ENCODE assay signal across 9 cellular contexts in the genomic region with DNA sequence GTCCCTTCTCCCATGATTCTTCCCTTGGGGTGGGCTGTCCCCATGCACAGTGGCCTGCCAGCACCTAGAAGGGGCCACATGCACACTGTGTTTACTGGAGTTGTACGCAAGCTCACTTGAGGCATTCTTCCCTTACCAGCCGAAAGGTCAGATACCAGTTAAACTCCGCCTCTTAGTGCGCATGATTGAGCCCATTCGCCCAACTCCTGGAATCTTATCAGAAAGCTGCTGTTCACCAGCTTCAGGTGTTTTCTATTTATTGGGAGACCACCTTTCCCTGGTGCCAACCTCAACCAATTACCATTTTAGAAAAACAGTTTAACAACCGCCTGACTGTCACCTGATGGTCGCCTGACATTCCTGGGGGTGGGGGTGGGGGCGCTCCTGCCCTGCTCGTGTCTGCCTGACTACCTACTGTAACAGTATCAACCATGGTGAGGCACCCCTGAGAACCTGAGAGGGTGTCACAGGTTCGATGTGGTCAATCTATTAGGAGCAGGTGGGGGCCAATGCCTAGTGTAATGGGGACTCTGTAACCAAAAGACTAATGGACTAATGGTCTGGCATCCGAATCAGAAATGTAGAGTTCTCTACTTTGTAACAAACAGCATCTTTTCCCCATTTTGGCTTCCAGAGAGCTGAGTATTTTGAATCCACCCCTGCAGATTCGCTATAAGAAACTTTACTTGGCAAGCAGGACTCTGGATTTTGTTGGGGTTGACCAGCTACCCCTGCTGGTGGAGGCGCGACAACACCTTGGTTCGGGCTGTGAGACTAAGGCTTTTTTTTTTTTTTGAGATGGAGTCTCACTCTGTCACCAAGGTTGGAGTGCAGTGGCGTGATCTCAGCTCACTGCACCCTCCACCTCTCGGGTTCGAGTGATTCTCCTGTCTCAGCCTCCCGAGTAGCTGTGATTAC. TPM values are rescaled to one million over a fixed set of nuclear protein-coding genes. Genes with fewer than 3 reads are reported as not detected.
DNase-seq lines count a peak whose midpoint lies in the region; ATAC-seq, FAIRE-seq and TF ChIP-seq lines count a peak whose summit lies in the region.
"Had no signal": no experiment of that assay in that cellular context is flagged by ENCODE, and none has a peak within 500 bp of the region (broad histone marks: within the 10 kb centered on the region; RNA-seq: fewer than 3 reads in every experiment).

No MANE protein-coding gene starts in this region.

- H3K9ac ChIP-seq in keratinocyte (ENCODE audit: control insufficient read depth, extremely low read depth, insufficient read depth, low read length): no peak overlapping the region

- H3K4me3 Mint-ChIP-seq in CD8-positive, alpha-beta T cell: no peak overlapping the region
- H3K4me3 Mint-ChIP-seq: IgD-negative memory B cell had no signal

- H4K20me1 ChIP-seq in keratinocyte (ENCODE audit: control insufficient read depth, extremely low read depth, insufficient read depth, low read length): no peaks in the 10 kb centered on the region

- no peaks in the 10 kb centered on the region for H3K9me1 ChIP-seq in keratinocyte (ENCODE audit: control insufficient read depth, extremely low read depth, insufficient read depth, low read length)

- intact Hi-C loops in CD8-positive, alpha-beta T cell (cut with DNase I, micrococcal nuclease): loop anchor here (1.0 to 2.0 kb wide), 2 partner anchors 119 kb away; a partner anchor contains a TSS

- H3K4me3 ChIP-seq in CD8-positive, alpha-beta T cell (ENCODE audit: low read depth, low read length): no peak overlapping the region
- H3K4me3 ChIP-seq in HFF-Myc (replicated peaks; ENCODE audit: low read depth, low read length) (no peak overlapping the region), keratinocyte (ENCODE audit: control insufficient read depth in 2 of 3, extremely low read depth in 1 of 3, insufficient read depth in 2 of 3, low read depth in 1 of 3, low read length in 3 of 3) (no peak overlapping the region)

- no peaks in the 10 kb centered on the region for H3K4me1 ChIP-seq in CD8-positive, alpha-beta T cell (ENCODE audit: insufficient read depth, low read length)
- no peaks in the 10 kb centered on the region for H3K4me1 ChIP-seq in keratinocyte (ENCODE audit: control insufficient read depth, extremely low read depth, insufficient read depth, low read length)

- no peak overlapping the region for H2AFZ ChIP-seq in keratinocyte (ENCODE audit: control insufficient read depth, low read length)

- CTCF ChIA-PET in CD8-positive, alpha-beta T cell (lab: Charles Lee): interaction anchor here (0.6 to 1.2 kb wide), 4 partner anchors 34 to 710 kb away, joined by 3 to 4 read pairs (median 3); no protein-coding TSS in a partner anchor

- H3K4me1 Mint-ChIP-seq in CD8-positive, alpha-beta T cell (ENCODE audit: low read depth): no peaks in the 10 kb centered on the region

- dilution Hi-C loops in keratinocyte (cut with MboI; ENCODE audit: extremely low pct_ligation_motif_present, low sequenced_read_pairs): no loop called here

- no peaks in the 10 kb centered on the region for H3K27me3 ChIP-seq in CD8-positive, alpha-beta T cell (ENCODE audit: insufficient read depth, low read length)
- no peaks in the 10 kb centered on the region for H3K27me3 ChIP-seq in keratinocyte (ENCODE audit: control insufficient read depth, extremely low read depth, insufficient read depth, low read length)

- H3K27ac ChIP-seq in CD8-positive, alpha-beta T cell (ENCODE audit: low read depth, low read length): no peak overlapping the region
- H3K27ac ChIP-seq in keratinocyte (ENCODE audit: control insufficient read depth, insufficient read depth, low read length): no peak overlapping the region

- peak; percentile 30 for TF ChIP-seq CTCF in CD8-positive, alpha-beta T cell (IDR thresholded peaks at IDR 0.05)
- TF ChIP-seq CTCF in HFF-Myc (IDR thresholded peaks at IDR 0.05; ENCODE audit: low read depth, low read length, missing control alignments) (peak; percentile 60), keratinocyte (optimal IDR thresholded peaks at IDR 0.05 in 1 of 3, IDR thresholded peaks at IDR 0.05 in 1 of 3, conservative IDR thresholded peaks at IDR 0.05 in 1 of 3; ENCODE audit: extremely low read depth in 1 of 3, insufficient read depth in 2 of 3, low read length in 3 of 3) (peak; percentile 46 to 69 (median 58))

- ATAC-seq in CD8-positive, alpha-beta T cell: peak; percentile 64
- ATAC-seq in GM21515 (IDR thresholded peaks at IDR 0.05; ENCODE audit: unreplicated experiment): no peak

- H3K36me3 Mint-ChIP-seq in CD8-positive, alpha-beta T cell: no peaks in the 10 kb centered on the region
- H3K36me3 Mint-ChIP-seq: IgD-negative memory B cell had no signal

- no peaks in the 10 kb centered on the region for H3K36me3 ChIP-seq in CD8-positive, alpha-beta T cell (ENCODE audit: insufficient read depth, low read length)
- H3K36me3 ChIP-seq in keratinocyte (ENCODE audit: control insufficient read depth in 2 of 2, extremely low read depth in 1 of 2, insufficient read depth in 2 of 2, low read length in 2 of 2): no peaks in the 10 kb centered on the region

- POLR2A ChIA-PET in CD8-positive, alpha-beta T cell (lab: Charles Lee): interaction anchor here (0.6 kb wide), 1 partner anchor 1037 kb away, joined by 4 read pairs; no protein-coding TSS in a partner anchor

- H3K79me2 ChIP-seq in keratinocyte (ENCODE audit: control insufficient read depth, insufficient read depth, low read length): no peaks in the 10 kb centered on the region

- peak; percentile 0 to 52 (median 33) for DNase-seq in CD8-positive, alpha-beta T cell
- DNase-seq in HFF-Myc (ENCODE audit: extremely low read depth, low read depth) (peak; percentile 26), SW480 (ENCODE audit: low spot score) (peak; percentile 38), astrocyte of the hippocampus (ENCODE audit: low read depth, low spot score) (peak; percentile 71), keratinocyte (ENCODE audit: low read depth, low spot score) (no peak), NCI-H748 (lab: John Stamatoyannopoulos, UW; ENCODE audit: unreplicated experiment) (no peak)
- DNase-seq in stimulated activated CD4-positive, alpha-beta T cell treated with anti-CD3 and anti-CD28 coated beads, Interleukin-4, amount 100 ng/mL, for 48 hours (ENCODE audit: low read depth in 2 of 2): peak; percentile 17

- no peaks in the 10 kb centered on the region for H3K9me3 Mint-ChIP-seq in CD8-positive, alpha-beta T cell

- H3K27ac Mint-ChIP-seq in CD8-positive, alpha-beta T cell: no peak overlapping the region
- H3K27ac Mint-ChIP-seq: IgD-negative memory B cell had no signal

- FAIRE-seq in keratinocyte (lab: Jason Lieb, UNC): no peak

- no peaks in the 10 kb centered on the region for H3K27me3 Mint-ChIP-seq in CD8-positive, alpha-beta T cell (ENCODE audit: low read depth)

- no peak overlapping the region for H3K4me2 ChIP-seq in keratinocyte (ENCODE audit: control insufficient read depth, extremely low read depth, insufficient read depth, low read depth, low read length)

- H3K9me3 ChIP-seq in CD8-positive, alpha-beta T cell (ENCODE audit: low read length): no peaks in the 10 kb centered on the region
- no peaks in the 10 kb centered on the region for H3K9me3 ChIP-seq in keratinocyte (ENCODE audit: control insufficient read depth, low read depth, low read length)

RNA-seq across cellular contexts. Expression of a gene that starts 58.3 kb away (rescaled TPM):
- total RNA-seq in CD8-positive, alpha-beta T cell: under 1 TPM; 0.43 to 0.56 TPM
- 0.06 to 0.12 TPM (median 0.06 TPM) in 3 replicates for polyA plus RNA-seq in keratinocyte
- not detected for polyA plus RNA-seq in keratinocyte (2011; ENCODE audit: low read depth)
- not detected in 2 replicates for polyA plus RNA-seq in keratinocyte (2011; cell fraction: cytosol; rRNA removed)
- polyA plus RNA-seq in keratinocyte (2011; cell fraction: nucleus; rRNA removed): 0.11 TPM in 1 of 2 replicates, not detected in the other
- polyA plus RNA-seq in keratinocyte (2012; ENCODE audit: low replicate concordance): 0.05 TPM in 1 of 2 replicates, not detected in the other
- 0.10 to 0.19 TPM in 2 of 3 replicates, not detected in the other for polyA minus RNA-seq in keratinocyte
- polyA minus RNA-seq in keratinocyte (2011; cell fraction: cytosol; rRNA and poly(A)+ RNA removed): not detected
- polyA minus RNA-seq in keratinocyte (2011; cell fraction: nucleus; rRNA and poly(A)+ RNA removed): not detected in 2 replicates

Comparison
In these comparisons a context has a peak if more than half of its experiments do, and no peak if none do; other contexts are left out.
1. DNase-seq: peak in CD8-positive, alpha-beta T cell (7 of 7), HFF-Myc (single experiment), SW480 (single experiment), astrocyte of the hippocampus (single experiment) and stimulated activated CD4-positive, alpha-beta T cell treated with anti-CD3 and anti-CD28 coated beads, Interleukin-4, amount 100 ng/mL, for 48 hours (2 of 2); none in keratinocyte (single experiment) and NCI-H748 (single experiment).
2. Peak in every context shown above with its lines, with median percentiles within 50 percentile points of each other: CTCF ChIP-seq.